Comparison of ENCODE assay signal across 9 cellular contexts in genomic region chr2:103959174-103960125, GRCh38.
DNase-seq lines count a peak whose midpoint lies in the region; ATAC-seq and TF ChIP-seq lines count a peak whose summit lies in the region.
"Had no signal": no experiment of that assay in that cellular context is flagged by ENCODE, and none has a peak within 500 bp of the region (broad histone marks: within the 10 kb centered on the region; RNA-seq: fewer than 3 reads in every experiment).

No MANE protein-coding gene starts in this region.

- H3K36me3 ChIP-seq in NT2/D1 (ENCODE audit: insufficient read depth, insufficient read length, low read length) (no peaks in the 10 kb centered on the region), esophagus muscularis mucosa (no peaks in the 10 kb centered on the region), tibial artery (no peaks in the 10 kb centered on the region)
- H3K36me3 ChIP-seq: SJSA1 had no signal

- H3K4me3 ChIP-seq in NT2/D1 (ENCODE audit: insufficient read length, low read depth) (no peak overlapping the region), esophagus muscularis mucosa (no peak overlapping the region), tibial artery (no peak overlapping the region)
- H3K4me3 ChIP-seq: SJSA1 had no signal

- H3K9ac ChIP-seq in NT2/D1 (ENCODE audit: insufficient read length, low read depth), result no peak overlapping the region

- peak; percentile 70 for ATAC-seq in HG02759 (IDR thresholded peaks at IDR 0.05; ENCODE audit: unreplicated experiment)
- ATAC-seq in GM19023 (IDR thresholded peaks at IDR 0.05; ENCODE audit: unreplicated experiment), result no peak

- H3K9me3 ChIP-seq in NT2/D1 (ENCODE audit: insufficient read depth, low read length) (no peaks in the 10 kb centered on the region), esophagus muscularis mucosa (no peaks in the 10 kb centered on the region), tibial artery (no peaks in the 10 kb centered on the region)
- H3K9me3 ChIP-seq: SJSA1 had no signal

- TF ChIP-seq EP300 in esophagus muscularis mucosa (IDR thresholded peaks at IDR 0.05), result no peak

- H3K27me3 ChIP-seq in NT2/D1 (ENCODE audit: insufficient read depth, insufficient read length) (no peaks in the 10 kb centered on the region), esophagus muscularis mucosa (peaks cover 0 to 8% (median 0%) of the 10 kb centered on the region in 4 donors), tibial artery (no peaks in the 10 kb centered on the region)
- H3K27me3 ChIP-seq: SJSA1 had no signal

- WGBS in esophagus muscularis mucosa, result 35% methylated on average over 9 of the region's 9 CpGs

- DNase-seq in ELR (ENCODE audit: low read depth) (peak; percentile 5), NT2/D1 (ENCODE audit: low read depth, low spot score) (peak; percentile 40), esophagus muscularis mucosa (ENCODE audit: extremely low spot score) (no peak), posterior cingulate gyrus (peak; percentile 45 to 96 (median 68)), GM19240 (ENCODE audit: insufficient read length, low spot score) (no peak), tibial artery (no peak)

- peak in 2 of 3 experiments; percentile 13 to 27 for TF ChIP-seq CTCF in esophagus muscularis mucosa (IDR thresholded peaks at IDR 0.05)
- peak in 1 of 2 experiments; percentile 11 for TF ChIP-seq CTCF in tibial artery (IDR thresholded peaks at IDR 0.05)

- intact Hi-C loops in esophagus muscularis mucosa (cut with DNase I) (no loop called here), posterior cingulate gyrus (cut with DNase I) (loop anchor here (10.0 kb wide), 1 partner anchor 915 kb away; no protein-coding TSS in a partner anchor), tibial artery (cut with DNase I; ENCODE audit: low total_unique reads) (no loop called here)

- no peak overlapping the region for H3K27ac ChIP-seq in esophagus muscularis mucosa (replicated peaks in 1 of 4)
- no peak overlapping the region for H3K27ac ChIP-seq in tibial artery
- H3K27ac ChIP-seq: SJSA1 had no signal

- H3K4me1 ChIP-seq in NT2/D1 (ENCODE audit: insufficient read depth, insufficient read length) (no peaks in the 10 kb centered on the region), esophagus muscularis mucosa (no peaks in the 10 kb centered on the region), tibial artery (no peaks in the 10 kb centered on the region)
- H3K4me1 ChIP-seq: SJSA1 had no signal

- TF ChIP-seq POLR2A in esophagus muscularis mucosa (IDR thresholded peaks at IDR 0.05; ENCODE audit: low read depth), result no peak

Comparison
In these comparisons a context has a peak if more than half of its experiments do, and no peak if none do; other contexts are left out.
1. DNase-seq: peak in ELR (single experiment), NT2/D1 (single experiment) and posterior cingulate gyrus (10 of 10); none in esophagus muscularis mucosa (single experiment), GM19240 (single experiment) and tibial artery (0 of 2).